ENCODE assay signal across 22 cellular contexts in the genomic region with DNA sequence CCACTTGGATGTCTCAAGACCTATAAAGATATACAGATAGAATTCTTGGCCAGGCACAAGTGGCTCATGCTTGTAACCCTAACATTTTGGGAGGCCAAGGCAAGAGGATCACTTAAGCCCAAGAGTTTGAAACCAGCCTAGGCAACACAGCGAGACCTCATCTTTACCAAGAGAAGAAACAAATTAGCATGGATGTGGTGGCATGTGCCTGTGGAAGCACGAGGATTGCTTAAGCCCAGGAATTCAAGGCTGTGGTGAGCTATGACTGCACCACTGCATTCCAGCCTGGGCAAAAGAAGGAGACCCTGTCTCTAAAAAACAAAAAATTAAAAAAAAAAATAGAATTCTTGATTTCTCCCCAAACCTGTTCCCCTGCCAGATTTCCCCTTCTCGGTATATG. TPM values are rescaled to one million over a fixed set of nuclear protein-coding genes. Genes with fewer than 3 reads are reported as not detected.
A peak's percentile ranks its signal among the peaks of the same experiment; 100 is the strongest.
DNase-seq lines count a peak whose midpoint lies in the region; ATAC-seq and TF ChIP-seq lines count a peak whose summit lies in the region.
"Had no signal": no experiment of that assay in that cellular context is flagged by ENCODE, and none has a peak within 500 bp of the region (broad histone marks: within the 10 kb centered on the region; RNA-seq: fewer than 3 reads in every experiment).

No MANE protein-coding gene starts in this region.

- intact Hi-C loops in left ventricle myocardium inferior (cut with micrococcal nuclease) (no loop called here), right cardiac atrium (cut with DNase I) (no loop called here), sigmoid colon (cut with DNase I) (no loop called here)

- H3K27ac Mint-ChIP-seq in effector memory CD8-positive, alpha-beta T cell: no peak overlapping the region
- H3K27ac Mint-ChIP-seq: activated naive CD8-positive, alpha-beta T cell; H9 had no signal

- H3K4me1 ChIP-seq in left ventricle myocardium inferior: peaks cover 79% of the 10 kb centered on the region
- H3K4me1 ChIP-seq in right cardiac atrium (ENCODE audit: control insufficient read depth, insufficient read depth, low read length): peaks cover 15% of the 10 kb centered on the region
- peaks cover 76% of the 10 kb centered on the region for H3K4me1 ChIP-seq in suprapubic skin
- H3K4me1 ChIP-seq in sigmoid colon: peaks cover 0 to 21% (median 7%) of the 10 kb centered on the region in 4 donors

- H3K4me1 Mint-ChIP-seq in effector memory CD8-positive, alpha-beta T cell (ENCODE audit: low read depth in 2 of 2): no peaks in the 10 kb centered on the region

- H3K36me3 ChIP-seq in left ventricle myocardium inferior (no peaks in the 10 kb centered on the region), suprapubic skin (no peaks in the 10 kb centered on the region), sigmoid colon (no peaks in the 10 kb centered on the region)
- H3K36me3 ChIP-seq: cardiac muscle cell, left lung had no signal

- no peak overlapping the region for H3K4me3 ChIP-seq in left ventricle myocardium inferior
- no peak overlapping the region for H3K4me3 ChIP-seq in right cardiac atrium (ENCODE audit: low read length)
- no peak overlapping the region for H3K4me3 ChIP-seq in suprapubic skin
- H3K4me3 ChIP-seq in sigmoid colon: no peak overlapping the region
- H3K4me3 ChIP-seq: cardiac muscle cell, left lung had no signal

- ATAC-seq in right cardiac atrium: no peak
- ATAC-seq in effector memory CD8-positive, alpha-beta T cell (replicated peaks): no peak
- ATAC-seq: left lung had no signal

- WGBS in right cardiac atrium: 74% methylated on average over 3 of the region's 3 CpGs
- WGBS in suprapubic skin: 74% methylated on average over 3 of the region's 3 CpGs
- WGBS in sigmoid colon, 2 donors: 89 to 95% methylated on average over 3 of the region's 3 CpGs

- no peak for TF ChIP-seq CTCF in left ventricle myocardium inferior (IDR thresholded peaks at IDR 0.05; ENCODE audit: borderline replicate concordance)
- no peak for TF ChIP-seq CTCF in suprapubic skin (IDR thresholded peaks at IDR 0.05)
- TF ChIP-seq CTCF in sigmoid colon (IDR thresholded peaks at IDR 0.05): no peak

- H3K4me3 Mint-ChIP-seq in effector memory CD8-positive, alpha-beta T cell: no peak overlapping the region
- H3K4me3 Mint-ChIP-seq: activated naive CD8-positive, alpha-beta T cell; H9 had no signal

- H3K9me3 Mint-ChIP-seq in effector memory CD8-positive, alpha-beta T cell: no peaks in the 10 kb centered on the region
- H3K9me3 Mint-ChIP-seq: H9 had no signal

- TF ChIP-seq POLR2A in suprapubic skin (IDR thresholded peaks at IDR 0.05) (no peak), sigmoid colon (IDR thresholded peaks at IDR 0.05) (no peak)

- H3K27me3 Mint-ChIP-seq in effector memory CD8-positive, alpha-beta T cell: peaks cover 17 to 29% of the 10 kb centered on the region in 2 donors
- H3K27me3 Mint-ChIP-seq: activated naive CD8-positive, alpha-beta T cell; progenitor cell of endocrine pancreas had no signal

- no peak for DNase-seq in left ventricle myocardium inferior
- no peak for DNase-seq in right cardiac atrium
- peak; percentile 86 for DNase-seq in astrocyte of the hippocampus (ENCODE audit: low read depth, low spot score)
- peak; percentile 53 for DNase-seq in glomerular visceral epithelial cell (ENCODE audit: extremely low spot score)
- DNase-seq in suprapubic skin (ENCODE audit: low spot score in 2 of 2): no peak
- no peak for DNase-seq in sigmoid colon
- no peak for DNase-seq in effector memory CD8-positive, alpha-beta T cell
- no peak for DNase-seq in HUDEP-2 (lab: John Stamatoyannopoulos, UW; ENCODE audit: unreplicated experiment in 76 of 76)
- DNase-seq: 8988T; H9; Kasumi-1; left lung; NCI-H1417; NCI-H2107; NCI-H510A treated with DMSO at 0.1 percent for 48 hours; stimulated activated CD4-positive, alpha-beta T cell treated with anti-CD3 and anti-CD28 coated beads, Interleukin-12 subunit alpha, Interleukin-12 subunit beta, amount 100 ng/mL, for 4 hours; stimulated activated CD8-positive, alpha-beta memory T cell treated with anti-CD3 and anti-CD28 coated beads, Interleukin-4, amount 100 ng/mL, for 48 hours; SW 1271 had no signal

- H3K27ac ChIP-seq in left ventricle myocardium inferior (replicated peaks) (peak overlapping the region; percentile 53), right cardiac atrium (ENCODE audit: low read length) (no peak overlapping the region), suprapubic skin (peak overlapping the region; percentile 52), sigmoid colon (peak overlapping the region in 2 of 4 donors; percentile 10 to 50)
- H3K27ac ChIP-seq: cardiac muscle cell, left lung had no signal

- H3K9me3 ChIP-seq in left ventricle myocardium inferior (replicated peaks): no peaks in the 10 kb centered on the region
- no peaks in the 10 kb centered on the region for H3K9me3 ChIP-seq in right cardiac atrium (ENCODE audit: control insufficient read depth, low read length)
- no peaks in the 10 kb centered on the region for H3K9me3 ChIP-seq in suprapubic skin
- no peaks in the 10 kb centered on the region for H3K9me3 ChIP-seq in sigmoid colon
- H3K9me3 ChIP-seq: left lung had no signal

- H3K27me3 ChIP-seq in left ventricle myocardium inferior (ENCODE audit: low read depth): no peaks in the 10 kb centered on the region
- H3K27me3 ChIP-seq in right cardiac atrium (ENCODE audit: control insufficient read depth, insufficient read depth): no peaks in the 10 kb centered on the region
- H3K27me3 ChIP-seq in suprapubic skin: no peaks in the 10 kb centered on the region
- H3K27me3 ChIP-seq in sigmoid colon: no peaks in the 10 kb centered on the region
- H3K27me3 ChIP-seq: cardiac muscle cell, left lung had no signal

- H3K36me3 Mint-ChIP-seq in effector memory CD8-positive, alpha-beta T cell (ENCODE audit: insufficient read depth): no peaks in the 10 kb centered on the region
- H3K36me3 Mint-ChIP-seq: activated naive CD8-positive, alpha-beta T cell had no signal

- TF ChIP-seq EP300 in suprapubic skin (IDR thresholded peaks at IDR 0.05) (no peak), sigmoid colon (IDR thresholded peaks at IDR 0.05) (no peak)

RNA-seq across cellular contexts. Expression of a gene that starts 8.3 kb away (rescaled TPM):
- total RNA-seq in left ventricle myocardium inferior (44.4 TPM), right cardiac atrium (10 to 100 TPM; 31.4 to 45.2 (median 34.1) TPM), suprapubic skin (100 to 1,000 TPM in 2 of 4 donors, 10 to 100 TPM in 2; 68.7 to 130 (median 88.5) TPM), sigmoid colon (10 to 100 TPM; 22.5 to 51.0 (median 27.8) TPM)
- polyA plus RNA-seq in right cardiac atrium (34.2 TPM), sigmoid colon (10 to 100 TPM; 20.6 to 22.2 (median 21.0) TPM)

RNA-seq across cellular contexts. Expression of a gene that starts 51.1 kb away (rescaled TPM):
- 78.6 TPM for total RNA-seq in left ventricle myocardium inferior
- total RNA-seq in right cardiac atrium: 10 to 100 TPM; 36.4 to 79.5 (median 49.1) TPM
- polyA plus RNA-seq in right cardiac atrium: 48.7 TPM
- 10 to 100 TPM; 34.1 to 93.1 (median 43.2) TPM for total RNA-seq in suprapubic skin
- 10 to 100 TPM; 26.9 to 66.2 (median 38.2) TPM for total RNA-seq in sigmoid colon
- 100 to 1,000 TPM in 2 of 3 donors, 10 to 100 TPM in 1; 75.6 to 222 (median 162) TPM for polyA plus RNA-seq in sigmoid colon
- polyA plus RNA-seq: neural cell had no signal

RNA-seq across cellular contexts. Expression of a gene that starts 55.4 kb away (rescaled TPM):
- total RNA-seq in left ventricle myocardium inferior (0.16 TPM), right cardiac atrium (under 1 TPM in 3 of 4 donors, not detected in 1; 0.06 to 0.82 (median 0.40) TPM), suprapubic skin (10 to 100 TPM in 2 of 4 donors, 1 to 10 TPM in 2; 4.5 to 12.9 (median 8.4) TPM), sigmoid colon (under 1 TPM in 2 of 4 donors, not detected in 2; 0.14 to 0.28 TPM)
- polyA plus RNA-seq in right cardiac atrium (0.05 TPM), sigmoid colon (10 to 100 TPM in 1 of 3 donors, 1 to 10 TPM in 2; 2.4 to 10.6 (median 6.0) TPM)

Comparison
In these comparisons a context has a peak if more than half of its experiments do, and no peak if none do; other contexts are left out.
1. DNase-seq: peak in astrocyte of the hippocampus (single experiment) and glomerular visceral epithelial cell (single experiment); none in left ventricle myocardium inferior (single experiment), right cardiac atrium (0 of 3), suprapubic skin (0 of 2), sigmoid colon (single experiment), effector memory CD8-positive, alpha-beta T cell (0 of 3) and HUDEP-2 (0 of 76).